8 cellular contexts compared by ENCODE assay signal in genomic region chr13:79775830-79776229, GRCh38.
DNase-seq lines count a peak whose midpoint lies in the region; ATAC-seq, FAIRE-seq and TF ChIP-seq lines count a peak whose summit lies in the region.

No MANE protein-coding gene starts in this region.

- no peak overlapping the region for H3K9ac ChIP-seq in HepG2 (ENCODE audit: insufficient read depth, low read depth, low read length)

- in situ Hi-C loops in GM13976 (cut with MboI; ENCODE audit: low sequenced_read_pairs, unreplicated experiment), result loop anchor here (25.0 kb wide), 1 partner anchor 586 kb away; no protein-coding TSS in a partner anchor
- in situ Hi-C loops in T47D (cut with HindIII; ENCODE audit: low pct_unique_long_range_greater_than_20kb, low sequenced_read_pairs), result no loop called here
- in situ Hi-C loops in HepG2 (cut with HindIII; ENCODE audit: extremely low pct_ligation_motif_present, low pct_unique_long_range_greater_than_20kb), result loop anchor here (25.0 kb wide), 1 partner anchor 586 kb away; no protein-coding TSS in a partner anchor

- FAIRE-seq in HepG2 (lab: Jason Lieb, UNC), result no peak

- no TSS peak for BruUV-seq in HepG2 (replicated peaks; lab: Mats Ljungman, UMichigan)

- H2AFZ ChIP-seq in HepG2 (ENCODE audit: low read length), result no peak overlapping the region

- H3K9me3 ChIP-seq in HepG2 (ENCODE audit: low read length), result no peaks in the 10 kb centered on the region

- TF ChIP-seq CTCF in GM13976 (IDR thresholded peaks at IDR 0.05; ENCODE audit: borderline replicate concordance, control extremely low read depth, extremely low read depth, insufficient read depth, missing control alignments), result peak; percentile 45
- peak; percentile 59 for TF ChIP-seq CTCF in HepG2 (CRISPR knock-in tag; IDR thresholded peaks at IDR 0.05)

- no peak for TF ChIP-seq POLR2A in HepG2 (IDR thresholded peaks at IDR 0.05; ENCODE audit: insufficient read depth in 1 of 2, low read depth in 2 of 2, low read length in 2 of 2)

- POLR2A ChIA-PET in HepG2 (lab: Yijun Ruan, JAX), result no interaction called here

- H3K27me3 ChIP-seq in HepG2 (ENCODE audit: control insufficient read depth in 1 of 2, insufficient read depth in 2 of 2, low read length in 2 of 2), result no peaks in the 10 kb centered on the region

- H3K4me2 ChIP-seq in HepG2 (ENCODE audit: low read depth, low read length), result no peak overlapping the region

- no peak overlapping the region for H3K27ac ChIP-seq in HepG2 (ENCODE audit: extremely low read length, insufficient read depth, low read length)

- H3K79me2 ChIP-seq in HepG2 (ENCODE audit: insufficient read depth, low read length), result no peaks in the 10 kb centered on the region

- 0% methylated on average over 1 of the region's 1 CpG for WGBS in HepG2 (ENCODE audit: low lambda C conversion rate)

- no peaks in the 10 kb centered on the region for H4K20me1 ChIP-seq in HepG2 (ENCODE audit: insufficient read depth, low read length)

- intact Hi-C loops in HepG2 (cut with micrococcal nuclease; ENCODE audit: unreplicated experiment), result loop anchor here (1.0 kb wide), 1 partner anchor 588 kb away; no protein-coding TSS in a partner anchor

- peak; percentile 66; the same call in 2 of the 3 replicates for ATAC-seq in HepG2

- no peaks in the 10 kb centered on the region for H3K4me1 ChIP-seq in HepG2 (ENCODE audit: insufficient read depth, low read length)

- no peak for TF ChIP-seq EP300 in HepG2 (IDR thresholded peaks at IDR 0.05; ENCODE audit: low read depth in 2 of 2, low read length in 2 of 2)
- no peak for TF ChIP-seq EP300 in HepG2 (CRISPR knock-in tag; IDR thresholded peaks at IDR 0.05; ENCODE audit: borderline replicate concordance)

- H3K36me3 ChIP-seq in HepG2 (replicated peaks in 1 of 2; ENCODE audit: control insufficient read depth in 1 of 2, insufficient read depth in 2 of 2, low read length in 2 of 2), result no peaks in the 10 kb centered on the region

- H3K4me3 ChIP-seq in HepG2 (replicated peaks in 1 of 3; ENCODE audit: insufficient read depth in 1 of 3, low read depth in 2 of 3, low read length in 3 of 3), result no peak overlapping the region

- CTCF ChIA-PET in HepG2 (lab: Yijun Ruan, JAX; ENCODE audit: low intra/inter-chr PET ratio, low total read pairs), result no interaction called here

- DNase-seq in A172 (ENCODE audit: low spot score) (peak; percentile 54), GM13976 (ENCODE audit: low spot score) (peak; percentile 25), NCI-H1092 treated with DMSO at 0.1 percent for 48 hours (lab: John Stamatoyannopoulos, UW) (peak; percentile 48), T47D (ENCODE audit: low read depth in 1 of 2, low spot score in 1 of 2) (peak; percentile 16 to 71), HepG2 (ENCODE audit: low spot score) (peak; percentile 38), NCI-H446 treated with DMSO at 0.1 percent for 48 hours (lab: John Stamatoyannopoulos, UW) (no peak)
- DNase-seq in activated CD4-positive, CD25-positive, alpha-beta regulatory T cell (lab: John Stamatoyannopoulos, UW), result no peak
- DNase-seq in activated naive CD4-positive, alpha-beta T cell treated with Interleukin-2 at 50 U/mL for 16 hours, result no peak

- TF ChIP-seq RAD21 in HepG2 (CRISPR knock-in tag; IDR thresholded peaks at IDR 0.05), result no peak

TF ChIP-seq in HepG2, 621 proteins besides CTCF, POLR2A, EP300 and RAD21:
- TF ChIP-seq ZFP62 (CRISPR knock-in tag; IDR thresholded peaks at IDR 0.05), result no peak
- TF ChIP-seq SMC3 (IDR thresholded peaks at IDR 0.05; ENCODE audit: low read length), result peak; percentile 33
- TF ChIP-seq STAG1 (CRISPR knock-in tag; IDR thresholded peaks at IDR 0.05), result peak; percentile 76
- TF ChIP-seq SNAPC5 (CRISPR knock-in tag; IDR thresholded peaks at IDR 0.05; ENCODE audit: borderline replicate concordance), result no peak

Comparison
In these comparisons a context has a peak if more than half of its experiments do, and no peak if none do; other contexts are left out.
1. DNase-seq: peak in A172 (single experiment), GM13976 (single experiment), NCI-H1092 treated with DMSO at 0.1 percent for 48 hours (single experiment), T47D (2 of 2) and HepG2 (single experiment); none in activated CD4-positive, CD25-positive, alpha-beta regulatory T cell (0 of 4), NCI-H446 treated with DMSO at 0.1 percent for 48 hours (single experiment) and activated naive CD4-positive, alpha-beta T cell treated with Interleukin-2 at 50 U/mL for 16 hours (single experiment).